10 cellular contexts compared by ENCODE assay signal in genomic region chr6:142855877-142856606, GRCh38.
DNase-seq lines count a peak whose midpoint lies in the region; ATAC-seq and TF ChIP-seq lines count a peak whose summit lies in the region.
"Had no signal": no experiment of that assay in that cellular context is flagged by ENCODE, and none has a peak within 500 bp of the region (broad histone marks: within the 10 kb centered on the region; RNA-seq: fewer than 3 reads in every experiment).

No MANE protein-coding gene starts in this region.

- H3K9me3 ChIP-seq in left lung (no peaks in the 10 kb centered on the region), mucosa of descending colon (no peaks in the 10 kb centered on the region), adrenal gland (replicated peaks in 1 of 3) (no peaks in the 10 kb centered on the region)

- H3K4me1 ChIP-seq in left lung (peaks cover 4 to 21% of the 10 kb centered on the region in 2 donors), mucosa of descending colon (ENCODE audit: low read depth) (peaks cover 12% of the 10 kb centered on the region), adrenal gland (replicated peaks in 1 of 2) (peaks cover 8 to 16% of the 10 kb centered on the region in 2 donors)

- peak overlapping the region; percentile 78 to 95 (median 81) for H3K4me3 Mint-ChIP-seq in immature natural killer cell

- no peak for TF ChIP-seq CTCF in left lung (IDR thresholded peaks at IDR 0.05)
- no peak for TF ChIP-seq CTCF in mucosa of descending colon (IDR thresholded peaks at IDR 0.05)
- TF ChIP-seq CTCF in adrenal gland (IDR thresholded peaks at IDR 0.05), result no peak

- intact Hi-C loops in left lung (cut with DNase I) (no loop called here), mucosa of descending colon (cut with DNase I, micrococcal nuclease) (no loop called here), adrenal gland (cut with DNase I) (no loop called here)

- no peaks in the 10 kb centered on the region for H3K9me3 Mint-ChIP-seq in immature natural killer cell

- H3K27me3 ChIP-seq in left lung (no peaks in the 10 kb centered on the region), adrenal gland (no peaks in the 10 kb centered on the region)

- no peaks in the 10 kb centered on the region for H3K36me3 Mint-ChIP-seq in immature natural killer cell

- no peak overlapping the region for H3K27ac ChIP-seq in left lung
- no peak overlapping the region for H3K27ac ChIP-seq in adrenal gland
- H3K27ac ChIP-seq: SK-N-MC had no signal

- peaks cover 0 to 2% (median 0%) of the 10 kb centered on the region in 3 donors for H3K27me3 Mint-ChIP-seq in immature natural killer cell (ENCODE audit: low read depth in 3 of 3)

- ATAC-seq in GM18505 (IDR thresholded peaks at IDR 0.05; ENCODE audit: unreplicated experiment), result peak; percentile 32
- ATAC-seq in GM21529 (IDR thresholded peaks at IDR 0.05; ENCODE audit: unreplicated experiment), result peak; percentile 21
- peak; percentile 26 for ATAC-seq in HG03575 (IDR thresholded peaks at IDR 0.05; ENCODE audit: extremely low read depth, insufficient number of reproducible peaks, low FRiP score, unreplicated experiment)
- no peak for ATAC-seq in left lung
- no peak for ATAC-seq in mucosa of descending colon

- TF ChIP-seq POLR2A in GM18505 (IDR thresholded peaks at IDR 0.05; ENCODE audit: borderline replicate concordance, extremely low read depth, insufficient read depth, insufficient read length) (no peak), adrenal gland (IDR thresholded peaks at IDR 0.05) (no peak)

- no peak overlapping the region for H3K4me3 ChIP-seq in left lung
- H3K4me3 ChIP-seq in mucosa of descending colon, result no peak overlapping the region
- no peak overlapping the region for H3K4me3 ChIP-seq in adrenal gland
- H3K4me3 ChIP-seq: SK-N-MC had no signal

- WGBS in adrenal gland, 4 donors, result 87 to 91% (median 90%) methylated on average over 5 of the region's 5 CpGs

- no peak for DNase-seq in immature natural killer cell
- no peak for DNase-seq in left lung
- no peak for DNase-seq in AG08396 (ENCODE audit: low spot score)
- DNase-seq in mucosa of descending colon, result no peak
- no peak for DNase-seq in adrenal gland
- DNase-seq: hypothalamus had no signal

- no peaks in the 10 kb centered on the region for H3K36me3 ChIP-seq in left lung
- H3K36me3 ChIP-seq in mucosa of descending colon (ENCODE audit: low read depth), result no peaks in the 10 kb centered on the region
- H3K36me3 ChIP-seq in adrenal gland (replicated peaks in 1 of 2), result no peaks in the 10 kb centered on the region

- H3K4me1 Mint-ChIP-seq in immature natural killer cell, result peaks cover 47 to 48% of the 10 kb centered on the region in 2 donors

- peak overlapping the region; percentile 69 to 91 (median 78) for H3K27ac Mint-ChIP-seq in immature natural killer cell

Comparison
In these comparisons a context has a peak if more than half of its experiments do, and no peak if none do; other contexts are left out.
1. ATAC-seq: peak in GM18505 (single experiment), GM21529 (single experiment) and HG03575 (single experiment); none in left lung (single experiment) and mucosa of descending colon (single experiment).